Comparison of ENCODE assay signal across 2 cellular contexts in genomic region chr3:4419920-4420319, GRCh38.
TF ChIP-seq lines count a peak whose summit lies in the region.

No MANE protein-coding gene starts in this region.

TF ChIP-seq in GM23338, 12 proteins besides CTCF, POLR2A, EP300 and RAD21:
- no peak for TF ChIP-seq JUNB (IDR thresholded peaks at IDR 0.05; ENCODE audit: unreplicated experiment)
- no peak for TF ChIP-seq ZNF331 (CRISPR knock-in tag; IDR thresholded peaks at IDR 0.05; ENCODE audit: low read depth)
- no peak for TF ChIP-seq STAT1 (IDR thresholded peaks at IDR 0.05; ENCODE audit: unreplicated experiment)
- no peak for TF ChIP-seq REST (IDR thresholded peaks at IDR 0.05; ENCODE audit: unreplicated experiment)
- TF ChIP-seq POLR2AphosphoS5 (IDR thresholded peaks at IDR 0.05; ENCODE audit: low read depth) = no peak
- TF ChIP-seq, protein P1, sequence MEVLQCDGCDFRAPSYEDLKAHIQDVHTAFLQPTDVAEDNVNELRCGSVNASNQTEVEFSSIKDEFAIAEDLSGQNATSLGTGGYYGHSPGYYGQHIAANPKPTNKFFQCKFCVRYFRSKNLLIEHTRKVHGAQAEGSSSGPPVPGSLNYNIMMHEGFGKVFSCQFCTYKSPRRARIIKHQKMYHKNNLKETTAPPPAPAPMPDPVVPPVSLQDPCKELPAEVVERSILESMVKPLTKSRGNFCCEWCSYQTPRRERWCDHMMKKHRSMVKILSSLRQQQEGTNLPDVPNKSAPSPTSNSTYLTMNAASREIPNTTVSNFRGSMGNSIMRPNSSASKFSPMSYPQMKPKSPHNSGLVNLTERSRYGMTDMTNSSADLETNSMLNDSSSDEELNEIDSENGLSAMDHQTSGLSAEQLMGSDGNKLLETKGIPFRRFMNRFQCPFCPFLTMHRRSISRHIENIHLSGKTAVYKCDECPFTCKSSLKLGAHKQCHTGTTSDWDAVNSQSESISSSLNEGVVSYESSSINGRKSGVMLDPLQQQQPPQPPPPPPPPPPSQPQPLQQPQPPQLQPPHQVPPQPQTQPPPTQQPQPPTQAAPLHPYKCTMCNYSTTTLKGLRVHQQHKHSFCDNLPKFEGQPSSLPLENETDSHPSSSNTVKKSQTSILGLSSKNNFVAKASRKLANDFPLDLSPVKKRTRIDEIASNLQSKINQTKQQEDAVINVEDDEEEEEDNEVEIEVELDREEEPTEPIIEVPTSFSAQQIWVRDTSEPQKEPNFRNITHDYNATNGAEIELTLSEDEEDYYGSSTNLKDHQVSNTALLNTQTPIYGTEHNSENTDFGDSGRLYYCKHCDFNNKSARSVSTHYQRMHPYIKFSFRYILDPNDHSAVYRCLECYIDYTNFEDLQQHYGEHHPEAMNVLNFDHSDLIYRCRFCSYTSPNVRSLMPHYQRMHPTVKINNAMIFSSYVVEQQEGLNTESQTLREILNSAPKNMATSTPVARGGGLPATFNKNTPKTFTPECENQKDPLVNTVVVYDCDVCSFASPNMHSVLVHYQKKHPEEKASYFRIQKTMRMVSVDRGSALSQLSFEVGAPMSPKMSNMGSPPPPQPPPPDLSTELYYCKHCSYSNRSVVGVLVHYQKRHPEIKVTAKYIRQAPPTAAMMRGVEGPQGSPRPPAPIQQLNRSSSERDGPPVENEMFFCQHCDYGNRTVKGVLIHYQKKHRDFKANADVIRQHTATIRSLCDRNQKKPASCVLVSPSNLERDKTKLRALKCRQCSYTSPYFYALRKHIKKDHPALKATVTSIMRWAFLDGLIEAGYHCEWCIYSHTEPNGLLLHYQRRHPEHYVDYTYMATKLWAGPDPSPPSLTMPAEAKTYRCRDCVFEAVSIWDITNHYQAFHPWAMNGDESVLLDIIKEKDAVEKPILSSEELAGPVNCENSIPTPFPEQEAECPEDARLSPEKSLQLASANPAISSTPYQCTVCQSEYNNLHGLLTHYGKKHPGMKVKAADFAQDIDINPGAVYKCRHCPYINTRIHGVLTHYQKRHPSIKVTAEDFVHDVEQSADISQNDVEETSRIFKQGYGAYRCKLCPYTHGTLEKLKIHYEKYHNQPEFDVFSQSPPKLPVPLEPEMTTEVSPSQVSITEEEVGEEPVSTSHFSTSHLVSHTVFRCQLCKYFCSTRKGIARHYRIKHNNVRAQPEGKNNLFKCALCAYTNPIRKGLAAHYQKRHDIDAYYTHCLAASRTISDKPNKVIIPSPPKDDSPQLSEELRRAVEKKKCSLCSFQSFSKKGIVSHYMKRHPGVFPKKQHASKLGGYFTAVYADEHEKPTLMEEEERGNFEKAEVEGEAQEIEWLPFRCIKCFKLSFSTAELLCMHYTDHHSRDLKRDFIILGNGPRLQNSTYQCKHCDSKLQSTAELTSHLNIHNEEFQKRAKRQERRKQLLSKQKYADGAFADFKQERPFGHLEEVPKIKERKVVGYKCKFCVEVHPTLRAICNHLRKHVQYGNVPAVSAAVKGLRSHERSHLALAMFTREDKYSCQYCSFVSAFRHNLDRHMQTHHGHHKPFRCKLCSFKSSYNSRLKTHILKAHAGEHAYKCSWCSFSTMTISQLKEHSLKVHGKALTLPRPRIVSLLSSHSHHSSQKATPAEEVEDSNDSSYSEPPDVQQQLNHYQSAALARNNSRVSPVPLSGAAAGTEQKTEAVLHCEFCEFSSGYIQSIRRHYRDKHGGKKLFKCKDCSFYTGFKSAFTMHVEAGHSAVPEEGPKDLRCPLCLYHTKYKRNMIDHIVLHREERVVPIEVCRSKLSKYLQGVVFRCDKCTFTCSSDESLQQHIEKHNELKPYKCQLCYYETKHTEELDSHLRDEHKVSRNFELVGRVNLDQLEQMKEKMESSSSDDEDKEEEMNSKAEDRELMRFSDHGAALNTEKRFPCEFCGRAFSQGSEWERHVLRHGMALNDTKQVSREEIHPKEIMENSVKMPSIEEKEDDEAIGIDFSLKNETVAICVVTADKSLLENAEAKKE (CRISPR knock-in tag; IDR thresholded peaks at IDR 0.05) = no peak
- TF ChIP-seq, protein P2, sequence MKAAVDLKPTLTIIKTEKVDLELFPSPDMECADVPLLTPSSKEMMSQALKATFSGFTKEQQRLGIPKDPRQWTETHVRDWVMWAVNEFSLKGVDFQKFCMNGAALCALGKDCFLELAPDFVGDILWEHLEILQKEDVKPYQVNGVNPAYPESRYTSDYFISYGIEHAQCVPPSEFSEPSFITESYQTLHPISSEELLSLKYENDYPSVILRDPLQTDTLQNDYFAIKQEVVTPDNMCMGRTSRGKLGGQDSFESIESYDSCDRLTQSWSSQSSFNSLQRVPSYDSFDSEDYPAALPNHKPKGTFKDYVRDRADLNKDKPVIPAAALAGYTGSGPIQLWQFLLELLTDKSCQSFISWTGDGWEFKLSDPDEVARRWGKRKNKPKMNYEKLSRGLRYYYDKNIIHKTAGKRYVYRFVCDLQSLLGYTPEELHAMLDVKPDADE (IDR thresholded peaks at IDR 0.05) = no peak
- TF ChIP-seq ZNF114 (CRISPR knock-in tag; IDR thresholded peaks at IDR 0.05) = no peak
- TF ChIP-seq EZH2phosphoT487 (IDR thresholded peaks at IDR 0.05; ENCODE audit: unreplicated experiment) = no peak
- no peak for TF ChIP-seq CREB1 (CRISPR knock-in tag; IDR thresholded peaks at IDR 0.05; ENCODE audit: low read depth)
- no peak for TF ChIP-seq NANOG (IDR thresholded peaks at IDR 0.05; ENCODE audit: borderline replicate concordance)
- TF ChIP-seq EZH2 (IDR thresholded peaks at IDR 0.05; ENCODE audit: low read depth, unreplicated experiment) = no peak

TF ChIP-seq in WTC11, 78 proteins besides CTCF, POLR2A, EP300 and RAD21 (continued from another document):
- no peak for TF ChIP-seq ATF6 (CRISPR knock-in tag; IDR thresholded peaks at IDR 0.05)
- no peak for TF ChIP-seq ZNF219 (CRISPR knock-in tag; IDR thresholded peaks at IDR 0.05; ENCODE audit: borderline replicate concordance)
- TF ChIP-seq, protein P3, sequence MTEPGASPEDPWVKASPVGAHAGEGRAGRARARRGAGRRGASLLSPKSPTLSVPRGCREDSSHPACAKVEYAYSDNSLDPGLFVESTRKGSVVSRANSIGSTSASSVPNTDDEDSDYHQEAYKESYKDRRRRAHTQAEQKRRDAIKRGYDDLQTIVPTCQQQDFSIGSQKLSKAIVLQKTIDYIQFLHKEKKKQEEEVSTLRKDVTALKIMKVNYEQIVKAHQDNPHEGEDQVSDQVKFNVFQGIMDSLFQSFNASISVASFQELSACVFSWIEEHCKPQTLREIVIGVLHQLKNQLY (CRISPR knock-in tag; IDR thresholded peaks at IDR 0.05) = no peak
- TF ChIP-seq GRHL2 (CRISPR knock-in tag; IDR thresholded peaks at IDR 0.05; ENCODE audit: insufficient replicate concordance, severe bottlenecking) = no peak
- no peak for TF ChIP-seq NFATC4 (CRISPR knock-in tag; IDR thresholded peaks at IDR 0.05)
- no peak for TF ChIP-seq NR1H2 (CRISPR knock-in tag; IDR thresholded peaks at IDR 0.05)
- no peak for TF ChIP-seq PREB (CRISPR knock-in tag; IDR thresholded peaks at IDR 0.05; ENCODE audit: borderline replicate concordance)
- TF ChIP-seq ZBTB21 (CRISPR knock-in tag; IDR thresholded peaks at IDR 0.05; ENCODE audit: borderline replicate concordance) = no peak
- TF ChIP-seq KAT7 (CRISPR knock-in tag; IDR thresholded peaks at IDR 0.05; ENCODE audit: borderline replicate concordance) = no peak
